ENCODE assay signal across 8 cellular contexts in the genomic region with DNA sequence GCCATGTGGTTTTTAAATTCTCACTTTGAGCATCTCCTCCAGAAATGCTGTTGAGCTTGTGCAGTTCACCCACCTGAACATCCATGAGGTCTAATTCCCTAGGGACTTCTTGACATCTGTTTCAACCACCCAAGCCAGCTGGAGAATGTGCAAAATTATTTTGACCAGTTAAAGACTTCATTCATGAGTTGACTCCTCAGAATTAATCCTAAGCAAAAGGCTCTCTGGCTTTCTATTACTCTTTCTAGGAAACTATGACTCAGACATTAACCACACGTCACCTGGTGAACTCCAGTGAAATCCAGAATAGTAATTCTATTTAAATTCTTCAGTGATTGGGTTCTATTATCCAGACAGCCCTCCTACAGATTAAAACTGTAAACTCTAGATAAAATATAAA.
DNase-seq lines count a peak whose midpoint lies in the region; ATAC-seq lines count a peak whose summit lies in the region.
"Had no signal": no experiment of that assay in that cellular context is flagged by ENCODE, and none has a peak within 500 bp of the region (broad histone marks: within the 10 kb centered on the region; RNA-seq: fewer than 3 reads in every experiment).

No MANE protein-coding gene starts in this region.

- no peak overlapping the region for H3K9ac ChIP-seq in mesenchymal stem cell (ENCODE audit: low read length)
- no peak overlapping the region for H3K9ac ChIP-seq in mesendoderm (ENCODE audit: low read length)

- H3K79me2 ChIP-seq in mesendoderm (ENCODE audit: control insufficient read depth, insufficient read depth, low read length) = no peaks in the 10 kb centered on the region

- H4K91ac ChIP-seq in mesenchymal stem cell (ENCODE audit: low read length) = no peak overlapping the region

- H3K79me1 ChIP-seq in mesenchymal stem cell (replicated peaks; ENCODE audit: low read length, poor library complexity, severe bottlenecking) (peaks cover 8% of the 10 kb centered on the region), mesendoderm (ENCODE audit: low read length) (no peaks in the 10 kb centered on the region)

- H3K27ac ChIP-seq in mesenchymal stem cell (ENCODE audit: low read length, poor library complexity, severe bottlenecking) = no peak overlapping the region
- no peak overlapping the region for H3K27ac ChIP-seq in mesendoderm (ENCODE audit: low read depth, low read length)

- H3K4me2 ChIP-seq in mesenchymal stem cell (ENCODE audit: low read length, poor library complexity, severe bottlenecking) = no peak overlapping the region
- no peak overlapping the region for H3K4me2 ChIP-seq in mesendoderm (ENCODE audit: low read length)

- H3K9me3 ChIP-seq in mesenchymal stem cell (ENCODE audit: control insufficient read depth, low read length) = no peaks in the 10 kb centered on the region

- H3K4ac ChIP-seq in mesenchymal stem cell (ENCODE audit: low read depth in 1 of 2, low read length in 2 of 2) (no peak overlapping the region), mesendoderm (ENCODE audit: low read depth, low read length) (no peak overlapping the region)

- DNase-seq in NCI-H1694 treated with DMSO at 0.1 percent for 48 hours (lab: John Stamatoyannopoulos, UW) (peak; percentile 7), mesenchymal stem cell (peak; percentile 50), mesendoderm (no peak), SW 1271 (lab: John Stamatoyannopoulos, UW) (no peak), iPS-NIHi7 (ENCODE audit: extremely low spot score) (no peak)
- DNase-seq: trophoblast cell had no signal

- H2AK5ac ChIP-seq in mesenchymal stem cell (ENCODE audit: low read length, severe bottlenecking) (no peak overlapping the region), mesendoderm (ENCODE audit: low read length) (no peak overlapping the region)

- no peak overlapping the region for H4K5ac ChIP-seq in mesendoderm (ENCODE audit: low read length)

- H3K56ac ChIP-seq in mesendoderm (ENCODE audit: low read length) = no peak overlapping the region

- H2AFZ ChIP-seq in mesenchymal stem cell (ENCODE audit: low read depth, low read length) = no peak overlapping the region

- H3K4me3 ChIP-seq in mesenchymal stem cell (ENCODE audit: insufficient read depth in 1 of 2, low read depth in 1 of 2, low read length in 2 of 2) (no peak overlapping the region), mesendoderm (ENCODE audit: low read length) (no peak overlapping the region)

- H2BK120ac ChIP-seq in mesenchymal stem cell (ENCODE audit: low read depth, low read length) = no peak overlapping the region
- no peak overlapping the region for H2BK120ac ChIP-seq in mesendoderm (ENCODE audit: low read depth, low read length)

- WGBS in mesenchymal stem cell = no CpG with 5 or more reads among the region's 1 CpG
- no CpG with 5 or more reads among the region's 1 CpG for WGBS in mesendoderm (ENCODE audit: extremely low coverage, insufficient coverage, low lambda C conversion rate)

- H3K23ac ChIP-seq in mesenchymal stem cell (ENCODE audit: low read length in 2 of 2) (no peak overlapping the region), mesendoderm (ENCODE audit: low read length) (no peak overlapping the region)

- ATAC-seq in GM19035 (IDR thresholded peaks at IDR 0.05; ENCODE audit: unreplicated experiment) (peak; percentile 47), HG02588 (IDR thresholded peaks at IDR 0.05; ENCODE audit: unreplicated experiment) (peak; percentile 69)

- H3K4me1 ChIP-seq in mesenchymal stem cell (ENCODE audit: control insufficient read depth, insufficient read depth, low read depth, low read length) (no peaks in the 10 kb centered on the region), mesendoderm (ENCODE audit: control insufficient read depth, low read depth, low read length) (no peaks in the 10 kb centered on the region)

- H2BK12ac ChIP-seq in mesenchymal stem cell (ENCODE audit: low read length in 2 of 2) = no peak overlapping the region

- no peak overlapping the region for H2BK5ac ChIP-seq in mesenchymal stem cell (ENCODE audit: low read depth, low read length, poor library complexity, severe bottlenecking)
- no peak overlapping the region for H2BK5ac ChIP-seq in mesendoderm (ENCODE audit: low read length)

- no peaks in the 10 kb centered on the region for H3K27me3 ChIP-seq in mesenchymal stem cell (ENCODE audit: control insufficient read depth in 1 of 2, insufficient read depth in 1 of 2, low read length in 2 of 2)
- no peaks in the 10 kb centered on the region for H3K27me3 ChIP-seq in mesendoderm (ENCODE audit: insufficient read depth, low read length, poor library complexity)

- no peak overlapping the region for H2BK15ac ChIP-seq in mesenchymal stem cell (ENCODE audit: low read depth, poor library complexity, severe bottlenecking)
- no peak overlapping the region for H2BK15ac ChIP-seq in mesendoderm (replicated peaks; ENCODE audit: low read depth)

- H3K14ac ChIP-seq in mesenchymal stem cell (ENCODE audit: low read length in 2 of 2) = no peak overlapping the region

- H3K18ac ChIP-seq in mesenchymal stem cell (ENCODE audit: low read depth in 1 of 2, low read length in 2 of 2) (no peak overlapping the region), mesendoderm (ENCODE audit: low read length) (no peak overlapping the region)

- H4K8ac ChIP-seq in mesenchymal stem cell (ENCODE audit: low read length) (no peak overlapping the region), mesendoderm (ENCODE audit: low read depth, low read length) (no peak overlapping the region)

- H3K36me3 ChIP-seq in mesenchymal stem cell (ENCODE audit: control insufficient read depth in 1 of 2, insufficient read depth in 2 of 2, low read depth in 1 of 2, low read length in 2 of 2) (peaks cover 7 to 15% of the 10 kb centered on the region in 2 experiments), mesendoderm (ENCODE audit: control insufficient read depth, insufficient read depth, low read length) (no peaks in the 10 kb centered on the region)

Comparison
In these comparisons a context has a peak if more than half of its experiments do, and no peak if none do; other contexts are left out.
1. DNase-seq: peak in NCI-H1694 treated with DMSO at 0.1 percent for 48 hours (single experiment) and mesenchymal stem cell (single experiment); none in mesendoderm (single experiment), SW 1271 (0 of 2) and iPS-NIHi7 (single experiment).